Comparison of ENCODE assay signal across 22 cellular contexts in genomic region chr12:109916045-109916444, GRCh38.
"Had no signal": no experiment of that assay in that cellular context is flagged by ENCODE, and none has a peak within 500 bp of the region (broad histone marks: within the 10 kb centered on the region; RNA-seq: fewer than 3 reads in every experiment).

No MANE protein-coding gene starts in this region.

- H3K9me3 Mint-ChIP-seq: activated naive CD4-positive, alpha-beta T cell treated with anti-CD3 and anti-CD28 coated beads, Interleukin-2, amount 50 U/mL, for 72 hours; stimulated activated memory B cell treated with anti-CD40 and anti-IgM and Interleukin-4, amounts not matched to agents 10 μg/mL and 1 μg/mL and 100 μg/mL, for 72 hours had no signal

- H3K9me3 ChIP-seq: esophagus muscularis mucosa, gastrocnemius medialis, stomach, transverse colon, vagina had no signal

- H3K4me3 ChIP-seq: esophagus muscularis mucosa, gastrocnemius medialis, SK-N-MC, stomach, transverse colon, vagina had no signal

- H3K4me1 Mint-ChIP-seq: activated CD8-positive, alpha-beta memory T cell treated with anti-CD3 and anti-CD28 coated beads, Interleukin-2, amount 10 ng/mL, durations not matched to agents 7 days and 5 days; stimulated activated memory B cell treated with anti-CD40 and anti-IgM and Interleukin-4, amounts not matched to agents 10 μg/mL and 1 μg/mL and 100 μg/mL, for 72 hours had no signal

- H3K4me3 Mint-ChIP-seq: activated CD8-positive, alpha-beta memory T cell treated with anti-CD3 and anti-CD28 coated beads, Interleukin-2, amount 10 ng/mL, durations not matched to agents 7 days and 5 days; stimulated activated memory B cell treated with anti-CD40 and anti-IgM and Interleukin-4, amounts not matched to agents 10 μg/mL and 1 μg/mL and 100 μg/mL, for 72 hours had no signal

- H3K27ac ChIP-seq: brain microvascular endothelial cell, esophagus muscularis mucosa, gastrocnemius medialis, SK-N-MC, stomach, transverse colon, vagina, WERI-Rb-1 had no signal

- ATAC-seq: activated CD8-positive, alpha-beta memory T cell treated with anti-CD3 and anti-CD28 coated beads, Interleukin-2, amount 10 ng/mL, durations not matched to agents 7 days and 5 days; activated naive CD4-positive, alpha-beta T cell treated with anti-CD3 and anti-CD28 coated beads, Interleukin-2, amount 50 U/mL, for 72 hours; gastrocnemius medialis; stimulated activated memory B cell treated with anti-CD40 and anti-IgM and Interleukin-4, amounts not matched to agents 10 μg/mL and 1 μg/mL and 100 μg/mL, for 72 hours had no signal

- H3K4me1 ChIP-seq: esophagus muscularis mucosa, gastrocnemius medialis, stomach, transverse colon, vagina had no signal

- H3K27ac Mint-ChIP-seq: activated CD8-positive, alpha-beta memory T cell treated with anti-CD3 and anti-CD28 coated beads, Interleukin-2, amount 10 ng/mL, durations not matched to agents 7 days and 5 days; progenitor cell of endocrine pancreas; stimulated activated memory B cell treated with anti-CD40 and anti-IgM and Interleukin-4, amounts not matched to agents 10 μg/mL and 1 μg/mL and 100 μg/mL, for 72 hours had no signal

- H3K27me3 ChIP-seq: brain microvascular endothelial cell, esophagus muscularis mucosa, gastrocnemius medialis, stomach, transverse colon, vagina had no signal

- DNase-seq: activated CD4-positive, CD25-positive, alpha-beta regulatory T cell treated with anti-CD3 and anti-CD28 coated beads, Interleukin-2, amount 50 U/mL, for 72 hours; activated CD8-positive, alpha-beta memory T cell treated with anti-CD3 and anti-CD28 coated beads, Interleukin-2, amount 10 ng/mL, durations not matched to agents 7 days and 5 days; activated T-cell treated with anti-CD3 and anti-CD28 coated beads for 4 hours; brain microvascular endothelial cell; caudate nucleus; dermis blood vessel endothelial cell; effector CD8-positive, alpha-beta T cell; gastrocnemius medialis; hippocampal formation; kidney glomerular epithelial cell; left ventricle myocardium superior; midbrain; stimulated activated CD4-positive, alpha-beta T cell treated with anti-CD3 and anti-CD28 coated beads, Interleukin-12 subunit alpha, Interleukin-12 subunit beta, amount 100 ng/mL, for 4 hours; stomach; transverse colon; WERI-Rb-1 had no signal

- H3K27me3 Mint-ChIP-seq: activated CD8-positive, alpha-beta memory T cell treated with anti-CD3 and anti-CD28 coated beads, Interleukin-2, amount 10 ng/mL, durations not matched to agents 7 days and 5 days; progenitor cell of endocrine pancreas; stimulated activated memory B cell treated with anti-CD40 and anti-IgM and Interleukin-4, amounts not matched to agents 10 μg/mL and 1 μg/mL and 100 μg/mL, for 72 hours had no signal
